ENCODE assay signal across 13 cellular contexts in the genomic region with DNA sequence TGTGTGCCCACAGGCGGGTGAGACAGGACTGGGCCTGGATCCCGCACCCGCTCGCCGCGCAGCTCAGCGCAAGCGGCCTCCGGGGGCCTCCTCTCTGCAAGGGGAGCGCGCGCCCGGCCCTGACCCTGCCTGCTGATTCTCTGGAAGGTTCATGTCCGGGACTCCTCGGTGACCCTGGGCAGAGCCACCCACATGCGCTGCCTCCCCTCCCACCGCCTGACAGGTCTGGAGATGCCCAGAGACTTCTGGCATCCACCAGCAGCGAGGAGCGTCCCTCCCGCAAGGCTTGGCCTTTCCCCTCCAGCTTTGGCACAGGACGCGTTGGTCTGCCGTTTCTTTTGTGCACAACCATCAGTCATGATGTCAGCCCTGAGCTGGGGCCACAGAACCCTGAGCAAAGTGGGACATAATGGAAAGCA. TPM values are rescaled to one million over a fixed set of nuclear protein-coding genes. Genes with fewer than 3 reads are reported as not detected.
DNase-seq lines count a peak whose midpoint lies in the region; ATAC-seq, FAIRE-seq and TF ChIP-seq lines count a peak whose summit lies in the region.
"Had no signal": no experiment of that assay in that cellular context is flagged by ENCODE, and none has a peak within 500 bp of the region (broad histone marks: within the 10 kb centered on the region; RNA-seq: fewer than 3 reads in every experiment).

No MANE protein-coding gene starts in this region.

- no peaks in the 10 kb centered on the region for H4K20me1 ChIP-seq in H1 (replicated peaks in 1 of 2; ENCODE audit: control insufficient read depth in 1 of 2, insufficient read depth in 2 of 2, low read length in 2 of 2)

- no peak overlapping the region for H2BK15ac ChIP-seq in H1 (ENCODE audit: low read length)

- POLR2A ChIA-PET in H1 (lab: Charles Lee; ENCODE audit: partially characterized antibody) = no interaction called here
- POLR2A ChIA-PET in CD4-positive, alpha-beta memory T cell (lab: Charles Lee; ENCODE audit: partially characterized antibody) = no interaction called here

- H3K27ac Mint-ChIP-seq in HFFc6 = peak overlapping the region; percentile 91
- no peak overlapping the region for H3K27ac Mint-ChIP-seq in CD4-positive, alpha-beta memory T cell

- CTCF ChIA-PET in H1 (lab: Charles Lee; ENCODE audit: partially characterized antibody) = interaction anchor here (0.6 to 1.6 kb wide), 3 partner anchors 18 to 85 kb away, joined by 3 to 4 read pairs (median 3); no protein-coding TSS in a partner anchor
- CTCF ChIA-PET in CD4-positive, alpha-beta memory T cell (lab: Charles Lee; ENCODE audit: partially characterized antibody) = no interaction called here

- H3K27me3 ChIP-seq in H1 (replicated peaks in 1 of 4; ENCODE audit: control insufficient read depth in 3 of 4, extremely low read depth in 1 of 4, insufficient read depth in 3 of 4, low read length in 3 of 4) (no peaks in the 10 kb centered on the region), lower lobe of right lung (ENCODE audit: low read depth) (peaks cover 27% of the 10 kb centered on the region)
- no peaks in the 10 kb centered on the region for H3K27me3 ChIP-seq in CD4-positive, alpha-beta memory T cell (ENCODE audit: insufficient read depth, low read length)

- peak overlapping the region; percentile 73 for H3K4me3 Mint-ChIP-seq in HFFc6
- H3K4me3 Mint-ChIP-seq in CD4-positive, alpha-beta memory T cell = no peak overlapping the region

- no peak overlapping the region; the same call in 1 of the 2 replicates for H4K8ac ChIP-seq in H1 (ENCODE audit: extremely low read depth, insufficient read depth, low read length)

- no peak for FAIRE-seq in H1 (lab: Jason Lieb, UNC)
- FAIRE-seq: GM19239, islet of Langerhans had no signal

- H3K9me3 ChIP-seq in H1 (ENCODE audit: insufficient read depth in 2 of 2, low read depth in 1 of 2, low read length in 1 of 2) (peaks cover 12% of the 10 kb centered on the region in 2 experiments; a peak in 3 of 4 replicates), lower lobe of right lung (no peaks in the 10 kb centered on the region)
- H3K9me3 ChIP-seq in CD4-positive, alpha-beta memory T cell (ENCODE audit: control insufficient read depth in 1 of 2, low read length in 2 of 2) = no peaks in the 10 kb centered on the region

- no peak overlapping the region for H3K23ac ChIP-seq in H1 (ENCODE audit: insufficient read length)

- TF ChIP-seq POLR2A in H1 (IDR thresholded peaks at IDR 0.05; ENCODE audit: control extremely low read depth in 1 of 2, low read depth in 2 of 2, low read length in 2 of 2) = no peak

- peak overlapping the region; percentile 39; the same call in 1 of the 2 replicates for H2BK12ac ChIP-seq in H1 (ENCODE audit: low read depth, low read length)

- no peak for TF ChIP-seq EP300 in H1 (IDR thresholded peaks at IDR 0.05; ENCODE audit: borderline replicate concordance in 1 of 2, low read depth in 2 of 2, low read length in 2 of 2)

- ATAC-seq in lower lobe of right lung = no peak

- DNase-seq in HFFc6 (no peak), H1 (ENCODE audit: low read depth in 1 of 2, low spot score in 2 of 2) (no peak), lower lobe of right lung (peak; percentile 39), NK-92 (lab: John Stamatoyannopoulos, UW; ENCODE audit: unreplicated experiment) (no peak), NCI-H1105 treated with DMSO at 0.1 percent for 48 hours (lab: John Stamatoyannopoulos, UW) (no peak), NCI-H526 (lab: John Stamatoyannopoulos, UW) (no peak)
- DNase-seq in stimulated activated CD8-positive, alpha-beta memory T cell treated with anti-CD3 and anti-CD28 coated beads, Interleukin-4, amount 100 ng/mL, for 48 hours = peak; percentile 19
- DNase-seq in CD4-positive, alpha-beta memory T cell = no peak
- DNase-seq: NCI-H1105, NCI-H774 had no signal

- H2BK120ac ChIP-seq in H1 (replicated peaks; ENCODE audit: low read depth, low read length) = no peak overlapping the region

- no peak overlapping the region for H4K91ac ChIP-seq in H1 (replicated peaks; ENCODE audit: insufficient read length, low read length)

- 90% methylated on average over 23 of the region's 23 CpGs; no CpG with 5 or more reads in 1 of the 2 experiments for WGBS in H1 (ENCODE audit: extremely low coverage in 1 of 2, insufficient coverage in 1 of 2, insufficient read length in 1 of 2, insufficient replicate concordance in 2 of 2, low coverage in 1 of 2, low lambda C conversion rate in 2 of 2, missing lambda C conversion rate in 1 of 2), 2 experiments

- TF ChIP-seq CTCF in HFFc6 (IDR thresholded peaks at IDR 0.05) (no peak), H1 (IDR thresholded peaks at IDR 0.05; ENCODE audit: control extremely low read depth in 1 of 3, insufficient read depth in 1 of 3, low read depth in 1 of 3, low read length in 3 of 3) (no peak), lower lobe of right lung (IDR thresholded peaks at IDR 0.05) (no peak)

- H3K36me3 Mint-ChIP-seq in HFFc6 (ENCODE audit: low read depth) = peaks cover 30% of the 10 kb centered on the region
- no peaks in the 10 kb centered on the region for H3K36me3 Mint-ChIP-seq in CD4-positive, alpha-beta memory T cell

- H3K18ac ChIP-seq in H1 (ENCODE audit: extremely low read depth, low read length) = no peak overlapping the region

- H3K27ac ChIP-seq in H1 (ENCODE audit: low read depth, low read length) = no peak overlapping the region
- peak overlapping the region; percentile 80 for H3K27ac ChIP-seq in lower lobe of right lung
- H3K27ac ChIP-seq in CD4-positive, alpha-beta memory T cell (ENCODE audit: low read depth, low read length) = no peak overlapping the region
- H3K27ac ChIP-seq: C4-2B had no signal

- TF ChIP-seq RAD21 in H1 (IDR thresholded peaks at IDR 0.05 in 1 of 2, conservative IDR thresholded peaks at IDR 0.05 in 1 of 2; ENCODE audit: low read depth in 2 of 2, low read length in 2 of 2) = no peak

- no peak overlapping the region for H3K4ac ChIP-seq in H1 (replicated peaks; ENCODE audit: insufficient read length, low read depth, low read length)

- peaks cover 10% of the 10 kb centered on the region for H3K9me3 Mint-ChIP-seq in HFFc6
- peaks cover 0 to 5% (median 0%) of the 10 kb centered on the region in 8 donors for H3K9me3 Mint-ChIP-seq in CD4-positive, alpha-beta memory T cell

- no peaks in the 10 kb centered on the region for H3K79me2 ChIP-seq in H1 (ENCODE audit: control insufficient read depth in 1 of 2, insufficient read depth in 2 of 2, low read length in 2 of 2)

- no peak overlapping the region for H2AK5ac ChIP-seq in H1 (ENCODE audit: low read depth, low read length)

- H3K36me3 ChIP-seq in H1 (ENCODE audit: control insufficient read depth in 2 of 4, insufficient read depth in 4 of 4, low read length in 3 of 4) (no peaks in the 10 kb centered on the region), lower lobe of right lung (no peaks in the 10 kb centered on the region)
- H3K36me3 ChIP-seq in CD4-positive, alpha-beta memory T cell (ENCODE audit: insufficient read depth, low read length) = no peaks in the 10 kb centered on the region

- H2AFZ ChIP-seq in H1 (ENCODE audit: low read length) = no peak overlapping the region

- H3K23me2 ChIP-seq in H1 (ENCODE audit: low read depth, low read length) = no peaks in the 10 kb centered on the region

- H3K14ac ChIP-seq in H1 (ENCODE audit: insufficient read length) = no peak overlapping the region

- no peaks in the 10 kb centered on the region for H3K79me1 ChIP-seq in H1 (ENCODE audit: low read depth, low read length)

- no peak overlapping the region for H2BK5ac ChIP-seq in H1 (ENCODE audit: low read depth, low read length)

- peaks cover 59% of the 10 kb centered on the region for H3K4me1 Mint-ChIP-seq in HFFc6 (ENCODE audit: low read depth)
- peaks cover 7 to 18% (median 8%) of the 10 kb centered on the region in 4 donors for H3K4me1 Mint-ChIP-seq in CD4-positive, alpha-beta memory T cell

- H3K9ac ChIP-seq in H1 (replicated peaks in 1 of 4; ENCODE audit: extremely low read depth in 1 of 4, low read depth in 3 of 4, low read length in 3 of 4) = no peak overlapping the region

- intact Hi-C loops in lower lobe of right lung (cut with DNase I) = no loop called here
- intact Hi-C loops in CD4-positive, alpha-beta memory T cell (cut with micrococcal nuclease) = no loop called here

- H3K4me3 ChIP-seq in H1 (ENCODE audit: extremely low read depth in 1 of 4, insufficient read depth in 2 of 4, low read depth in 3 of 4, low read length in 4 of 4) (no peak overlapping the region), lower lobe of right lung (peak overlapping the region; percentile 6)
- H3K4me3 ChIP-seq in CD4-positive, alpha-beta memory T cell (ENCODE audit: low read length in 2 of 2) = no peak overlapping the region

- H2BK20ac ChIP-seq in H1 (ENCODE audit: low read length) = no peak overlapping the region

- no peak overlapping the region for H4K5ac ChIP-seq in H1 (ENCODE audit: insufficient read length, low read depth, low read length)

- peaks cover 0 to 3% (median 2%) of the 10 kb centered on the region in 4 experiments; a peak in 4 of 7 replicates for H3K4me1 ChIP-seq in H1 (replicated peaks in 1 of 4; ENCODE audit: control insufficient read depth in 3 of 4, insufficient read depth in 4 of 4, low read length in 3 of 4)
- H3K4me1 ChIP-seq in lower lobe of right lung = peaks cover 21% of the 10 kb centered on the region
- no peaks in the 10 kb centered on the region for H3K4me1 ChIP-seq in CD4-positive, alpha-beta memory T cell (ENCODE audit: insufficient read depth, low read length)

- H3K56ac ChIP-seq in H1 (replicated peaks; ENCODE audit: insufficient read length, low read depth, low read length) = no peak overlapping the region

- H3K27me3 Mint-ChIP-seq in HFFc6 (ENCODE audit: insufficient read depth) = peaks cover 7% of the 10 kb centered on the region
- H3K27me3 Mint-ChIP-seq in CD4-positive, alpha-beta memory T cell = peaks cover 19 to 26% of the 10 kb centered on the region in 2 donors

- H3K4me2 ChIP-seq in H1 (ENCODE audit: insufficient read depth in 1 of 2, low read depth in 2 of 2, low read length in 2 of 2) = no peak overlapping the region

TF ChIP-seq in H1, 55 proteins besides CTCF, POLR2A, EP300 and RAD21 (continues in another document):
- no peak for TF ChIP-seq SIN3A (conservative IDR thresholded peaks at IDR 0.05 in 1 of 2, IDR thresholded peaks at IDR 0.05 in 1 of 2; ENCODE audit: low read depth in 1 of 2, low read length in 2 of 2)

RNA-seq across cellular contexts. Expression of a gene that starts 42.0 kb away (rescaled TPM):
- 100 to 1,000 TPM; 426 to 514 (median 467) TPM for total RNA-seq in HFFc6 (2021; fragmentation: NEBNext Ultra II Directional; extraction: Animal tissue kit (Norgen Biotek cat#: 25700))
- total RNA-seq in H1 (2021; fragmentation: NEBNext Ultra II Directional; extraction: Animal tissue kit (Norgen Biotek cat#: 25700)) = 60.6 and 62.7 TPM in 2 replicates
- polyA plus RNA-seq in H1 (2011; rRNA removed) = 60.1 and 79.2 TPM in 2 replicates
- polyA plus RNA-seq in H1 (2011; cell fraction: cytosol; rRNA removed) = 60.4 TPM
- 219 TPM for polyA plus RNA-seq in H1 (2011; cell fraction: nucleus; rRNA removed)
- 38.8 to 78.4 TPM (median 69.6 TPM) in 4 replicates for polyA plus RNA-seq in H1 (2012, experiment 1 of 2)
- polyA plus RNA-seq in H1 (2012, experiment 2 of 2) = 41.6 TPM
- polyA plus RNA-seq in H1 (2013, experiment 1 of 2) = 99.7 TPM
- 84.9 TPM for polyA plus RNA-seq in H1 (2013, experiment 2 of 2)
- polyA minus RNA-seq in H1 (2011; rRNA and poly(A)+ RNA removed) = 14.9 and 16.7 TPM in 2 replicates
- polyA minus RNA-seq in H1 (2011; cell fraction: cytosol; rRNA and poly(A)+ RNA removed) = 30.5 TPM
- polyA minus RNA-seq in H1 (2011; cell fraction: nucleus; rRNA and poly(A)+ RNA removed) = 40.6 TPM
- total RNA-seq in lower lobe of right lung = 227 TPM
- total RNA-seq in CD4-positive, alpha-beta memory T cell = 10 to 100 TPM; 21.8 to 25.7 TPM
- 1 to 10 TPM in 1 of 2 donors, under 1 TPM in 1; 0.77 to 1.5 TPM for polyA plus RNA-seq in CD4-positive, alpha-beta memory T cell

Comparison
In these comparisons a context has a peak if more than half of its experiments do, and no peak if none do; other contexts are left out.
1. DNase-seq: peak in lower lobe of right lung (single experiment) and stimulated activated CD8-positive, alpha-beta memory T cell treated with anti-CD3 and anti-CD28 coated beads, Interleukin-4, amount 100 ng/mL, for 48 hours (single experiment); none in HFFc6 (single experiment), H1 (0 of 2), NK-92 (single experiment), NCI-H1105 treated with DMSO at 0.1 percent for 48 hours (single experiment), NCI-H526 (0 of 2) and CD4-positive, alpha-beta memory T cell (0 of 5).